1 cellular context compared by ENCODE assay signal in the genomic region with DNA sequence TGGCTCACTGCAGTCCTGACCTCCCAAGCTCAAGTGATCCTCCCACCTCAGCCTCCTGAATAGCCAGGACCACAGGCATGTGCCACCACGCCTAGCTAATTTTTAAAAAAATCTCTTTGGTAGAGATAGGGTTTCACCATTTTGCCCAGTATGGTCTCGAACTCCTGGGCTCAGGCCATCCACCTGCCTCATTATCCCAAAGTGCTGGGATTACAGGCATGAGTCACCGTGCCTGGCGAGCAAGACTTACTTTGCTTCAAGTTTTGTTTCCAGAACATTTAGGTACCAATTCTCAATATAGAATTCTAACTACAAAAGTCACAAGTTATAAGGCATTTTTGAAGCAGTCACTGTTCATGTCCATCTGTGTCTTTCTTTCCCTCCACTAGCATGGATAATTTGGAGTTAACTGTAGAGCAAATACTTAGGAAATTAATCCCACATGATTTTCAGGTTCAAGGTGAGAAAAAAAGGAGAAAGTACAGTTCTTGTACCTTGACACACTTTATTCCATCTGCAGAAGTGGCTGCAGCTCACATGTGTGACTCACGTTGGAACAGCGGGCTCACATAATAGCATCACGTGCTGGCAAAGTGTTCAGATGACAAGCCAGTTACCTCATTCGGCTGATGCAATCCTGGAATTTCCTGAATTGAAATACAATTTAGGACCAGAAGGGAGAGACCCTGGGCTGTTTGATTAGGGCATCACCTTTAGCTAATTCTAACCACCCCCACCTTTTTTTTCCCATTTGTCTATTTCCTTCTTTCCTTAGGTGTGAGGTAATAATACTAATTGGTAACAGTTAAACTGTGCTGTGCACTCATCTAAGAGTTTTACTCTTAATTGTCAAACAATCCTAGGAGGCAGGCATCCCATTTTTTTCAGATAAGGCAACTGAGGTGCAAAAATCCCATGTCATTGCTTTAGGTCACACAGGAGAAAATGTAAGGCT.
TF ChIP-seq lines count a peak whose summit lies in the region.

No MANE protein-coding gene starts in this region.

TF ChIP-seq in SK-N-SH, 30 proteins besides CTCF, POLR2A, EP300 and RAD21 (continued from another document):
- TF ChIP-seq, protein P1, sequence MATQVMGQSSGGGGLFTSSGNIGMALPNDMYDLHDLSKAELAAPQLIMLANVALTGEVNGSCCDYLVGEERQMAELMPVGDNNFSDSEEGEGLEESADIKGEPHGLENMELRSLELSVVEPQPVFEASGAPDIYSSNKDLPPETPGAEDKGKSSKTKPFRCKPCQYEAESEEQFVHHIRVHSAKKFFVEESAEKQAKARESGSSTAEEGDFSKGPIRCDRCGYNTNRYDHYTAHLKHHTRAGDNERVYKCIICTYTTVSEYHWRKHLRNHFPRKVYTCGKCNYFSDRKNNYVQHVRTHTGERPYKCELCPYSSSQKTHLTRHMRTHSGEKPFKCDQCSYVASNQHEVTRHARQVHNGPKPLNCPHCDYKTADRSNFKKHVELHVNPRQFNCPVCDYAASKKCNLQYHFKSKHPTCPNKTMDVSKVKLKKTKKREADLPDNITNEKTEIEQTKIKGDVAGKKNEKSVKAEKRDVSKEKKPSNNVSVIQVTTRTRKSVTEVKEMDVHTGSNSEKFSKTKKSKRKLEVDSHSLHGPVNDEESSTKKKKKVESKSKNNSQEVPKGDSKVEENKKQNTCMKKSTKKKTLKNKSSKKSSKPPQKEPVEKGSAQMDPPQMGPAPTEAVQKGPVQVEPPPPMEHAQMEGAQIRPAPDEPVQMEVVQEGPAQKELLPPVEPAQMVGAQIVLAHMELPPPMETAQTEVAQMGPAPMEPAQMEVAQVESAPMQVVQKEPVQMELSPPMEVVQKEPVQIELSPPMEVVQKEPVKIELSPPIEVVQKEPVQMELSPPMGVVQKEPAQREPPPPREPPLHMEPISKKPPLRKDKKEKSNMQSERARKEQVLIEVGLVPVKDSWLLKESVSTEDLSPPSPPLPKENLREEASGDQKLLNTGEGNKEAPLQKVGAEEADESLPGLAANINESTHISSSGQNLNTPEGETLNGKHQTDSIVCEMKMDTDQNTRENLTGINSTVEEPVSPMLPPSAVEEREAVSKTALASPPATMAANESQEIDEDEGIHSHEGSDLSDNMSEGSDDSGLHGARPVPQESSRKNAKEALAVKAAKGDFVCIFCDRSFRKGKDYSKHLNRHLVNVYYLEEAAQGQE (IDR thresholded peaks at IDR 0.05; ENCODE audit: low read depth, low read length): no peak
- no peak for TF ChIP-seq RFX5 (IDR thresholded peaks at IDR 0.05; ENCODE audit: low read length)
- TF ChIP-seq POLR2AphosphoS5 (IDR thresholded peaks at IDR 0.05; ENCODE audit: low read depth, low read length): peak; percentile 30; the same call in 1 of the 2 replicates
- peak; percentile 71 for TF ChIP-seq NFIC (IDR thresholded peaks at IDR 0.05; ENCODE audit: borderline replicate concordance)
- no peak for TF ChIP-seq FOXM1 (IDR thresholded peaks at IDR 0.05; ENCODE audit: low read depth)
- TF ChIP-seq, protein P2, sequence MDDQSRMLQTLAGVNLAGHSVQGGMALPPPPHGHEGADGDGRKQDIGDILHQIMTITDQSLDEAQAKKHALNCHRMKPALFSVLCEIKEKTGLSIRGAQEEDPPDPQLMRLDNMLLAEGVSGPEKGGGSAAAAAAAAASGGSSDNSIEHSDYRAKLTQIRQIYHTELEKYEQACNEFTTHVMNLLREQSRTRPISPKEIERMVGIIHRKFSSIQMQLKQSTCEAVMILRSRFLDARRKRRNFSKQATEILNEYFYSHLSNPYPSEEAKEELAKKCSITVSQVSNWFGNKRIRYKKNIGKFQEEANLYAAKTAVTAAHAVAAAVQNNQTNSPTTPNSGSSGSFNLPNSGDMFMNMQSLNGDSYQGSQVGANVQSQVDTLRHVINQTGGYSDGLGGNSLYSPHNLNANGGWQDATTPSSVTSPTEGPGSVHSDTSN (IDR thresholded peaks at IDR 0.05): peak; percentile 67
- TF ChIP-seq, protein P3, sequence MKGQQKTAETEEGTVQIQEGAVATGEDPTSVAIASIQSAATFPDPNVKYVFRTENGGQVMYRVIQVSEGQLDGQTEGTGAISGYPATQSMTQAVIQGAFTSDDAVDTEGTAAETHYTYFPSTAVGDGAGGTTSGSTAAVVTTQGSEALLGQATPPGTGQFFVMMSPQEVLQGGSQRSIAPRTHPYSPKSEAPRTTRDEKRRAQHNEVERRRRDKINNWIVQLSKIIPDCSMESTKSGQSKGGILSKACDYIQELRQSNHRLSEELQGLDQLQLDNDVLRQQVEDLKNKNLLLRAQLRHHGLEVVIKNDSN (IDR thresholded peaks at IDR 0.05; ENCODE audit: borderline replicate concordance, low read depth): peak; percentile 92
- no peak for TF ChIP-seq RCOR1 (IDR thresholded peaks at IDR 0.05; ENCODE audit: low read length)
- TF ChIP-seq, protein P4, sequence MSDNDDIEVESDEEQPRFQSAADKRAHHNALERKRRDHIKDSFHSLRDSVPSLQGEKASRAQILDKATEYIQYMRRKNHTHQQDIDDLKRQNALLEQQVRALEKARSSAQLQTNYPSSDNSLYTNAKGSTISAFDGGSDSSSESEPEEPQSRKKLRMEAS (IDR thresholded peaks at IDR 0.05; ENCODE audit: low read depth): peak; percentile 98
- no peak for TF ChIP-seq NRF1 (IDR thresholded peaks at IDR 0.05; ENCODE audit: low read depth, low read length)
- no peak for TF ChIP-seq IRF3 (IDR thresholded peaks at IDR 0.05; ENCODE audit: low read depth, low read length)
- TF ChIP-seq TCF12 (IDR thresholded peaks at IDR 0.05): peak; percentile 91
- TF ChIP-seq SIN3A (IDR thresholded peaks at IDR 0.05; ENCODE audit: borderline replicate concordance, low read depth, low read length): no peak
- peak; percentile 77 for TF ChIP-seq TEAD4 (IDR thresholded peaks at IDR 0.05; ENCODE audit: borderline replicate concordance, insufficient read depth)
- no peak for TF ChIP-seq ZBTB33 (IDR thresholded peaks at IDR 0.05; ENCODE audit: borderline replicate concordance, low read depth)
- no peak for TF ChIP-seq ELF1 (IDR thresholded peaks at IDR 0.05)
- TF ChIP-seq GABPA (IDR thresholded peaks at IDR 0.05; ENCODE audit: low read depth): no peak
